Comparison of ENCODE assay signal across 1 cellular context in genomic region chr2:222433381-222434173, GRCh38.
TF ChIP-seq lines count a peak whose summit lies in the region.

No MANE protein-coding gene starts in this region.

TF ChIP-seq in HepG2, 621 proteins besides CTCF, POLR2A, EP300 and RAD21 (continued from another document):
- TF ChIP-seq PRDM15 (CRISPR knock-in tag; IDR thresholded peaks at IDR 0.05) (no peak), ZSCAN25 (CRISPR knock-in tag; IDR thresholded peaks at IDR 0.05) (no peak), ZNF7 (CRISPR knock-in tag; IDR thresholded peaks at IDR 0.05) (no peak), NFIB (CRISPR knock-in tag; IDR thresholded peaks at IDR 0.05; ENCODE audit: borderline replicate concordance) (no peak), ZNF205 (CRISPR knock-in tag; IDR thresholded peaks at IDR 0.05) (no peak)
TF ChIP-seq in HepG2: peak in this region for 0.
